Comparison of ENCODE assay signal across 15 cellular contexts in the genomic region with DNA sequence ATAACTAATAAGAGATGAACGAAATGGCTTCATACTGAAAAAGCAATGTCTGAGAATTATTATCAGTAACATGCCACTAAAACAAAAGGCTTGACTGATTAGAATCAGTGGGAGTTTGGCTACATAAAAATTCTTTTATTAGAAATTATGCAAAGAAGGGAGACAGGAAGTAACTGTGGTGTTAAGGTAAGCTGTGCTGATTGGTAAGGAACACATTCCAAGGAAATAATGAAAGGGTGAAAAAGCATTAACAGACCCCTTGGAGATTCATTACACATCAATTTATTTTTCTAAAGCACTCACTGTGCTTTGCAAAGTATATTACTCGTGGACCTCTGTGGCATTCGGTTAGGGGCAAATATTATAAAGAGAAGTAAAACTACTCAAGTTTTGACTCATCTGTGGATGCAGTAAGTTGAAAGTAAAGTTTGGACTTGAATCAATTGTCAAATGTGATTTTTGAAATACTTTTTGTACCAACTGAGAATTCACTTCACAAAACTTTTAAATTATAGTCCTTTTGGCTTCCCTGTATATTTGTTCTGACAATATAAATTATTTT.
A peak's percentile ranks its signal among the peaks of the same experiment; 100 is the strongest.
DNase-seq lines count a peak whose midpoint lies in the region; ATAC-seq, FAIRE-seq and TF ChIP-seq lines count a peak whose summit lies in the region.
"Had no signal": no experiment of that assay in that cellular context is flagged by ENCODE, and none has a peak within 500 bp of the region (broad histone marks: within the 10 kb centered on the region; RNA-seq: fewer than 3 reads in every experiment).

No MANE protein-coding gene starts in this region.

- DNase-seq in COLO829 (ENCODE audit: low spot score) (peak; percentile 32), NCI-H1048 (lab: John Stamatoyannopoulos, UW) (peak; percentile 2), HTR-8/SVneo (ENCODE audit: insufficient read length, low spot score) (no peak), NCI-H1417 treated with DMSO at 0.1 percent for 48 hours (lab: John Stamatoyannopoulos, UW) (no peak), left lung (no peak), GDM1 (lab: John Stamatoyannopoulos, UW) (no peak)
- DNase-seq: activated CD8-positive, alpha-beta memory T cell treated with anti-CD3 and anti-CD28 coated beads, Interleukin-2, amount 10 ng/mL, durations not matched to agents 7 days and 5 days; activated naive CD8-positive, alpha-beta T cell treated with anti-CD3 and anti-CD28 coated beads, Interleukin-2, amount 10 ng/mL, durations not matched to agents 7 days and 5 days; Right ventricle myocardium superior; tibial artery had no signal

- TF ChIP-seq CTCF in left lung (IDR thresholded peaks at IDR 0.05) = no peak

- intact Hi-C loops in left lung (cut with DNase I) = no loop called here

- no peak overlapping the region for H3K27ac ChIP-seq in left lung
- H3K27ac ChIP-seq: coronary artery, tibial artery had no signal

- ATAC-seq in GM19328 (IDR thresholded peaks at IDR 0.05; ENCODE audit: unreplicated experiment) (peak; percentile 74), HG02852 (IDR thresholded peaks at IDR 0.05; ENCODE audit: unreplicated experiment) (peak; percentile 74), left lung (no peak)
- ATAC-seq: activated CD8-positive, alpha-beta memory T cell treated with anti-CD3 and anti-CD28 coated beads, Interleukin-2, amount 10 ng/mL, durations not matched to agents 7 days and 5 days had no signal

- H3K4me1 ChIP-seq in left lung = no peaks in the 10 kb centered on the region
- H3K4me1 ChIP-seq: tibial artery had no signal

- no peaks in the 10 kb centered on the region for H3K27me3 ChIP-seq in left lung
- H3K27me3 ChIP-seq: tibial artery had no signal

- no peak for FAIRE-seq in HTR-8/SVneo (lab: Jason Lieb, UNC)
- FAIRE-seq: A204.1, H1 had no signal

- H3K36me3 ChIP-seq in left lung = no peaks in the 10 kb centered on the region
- H3K36me3 ChIP-seq: tibial artery had no signal

- H3K9me3 ChIP-seq in left lung = no peaks in the 10 kb centered on the region
- H3K9me3 ChIP-seq: tibial artery had no signal

- no peak overlapping the region for H3K4me3 ChIP-seq in left lung
- H3K4me3 ChIP-seq: coronary artery, tibial artery had no signal

Comparison
In these comparisons a context has a peak if more than half of its experiments do, and no peak if none do; other contexts are left out.
1. DNase-seq: peak in COLO829 (single experiment) and NCI-H1048 (single experiment); none in HTR-8/SVneo (single experiment), NCI-H1417 treated with DMSO at 0.1 percent for 48 hours (single experiment), left lung (0 of 2) and GDM1 (single experiment).